Comparison of ENCODE assay signal across 8 cellular contexts in genomic region chr14:105575012-105575700, GRCh38.
A peak's percentile ranks its signal among the peaks of the same experiment; 100 is the strongest.
DNase-seq lines count a peak whose midpoint lies in the region; ATAC-seq lines count a peak whose summit lies in the region.
"Not testable (repeated sequence)": the region's sequence is repeated elsewhere in the genome, so short reads cannot be mapped to it uniquely, and the experiment has no call there.

No MANE protein-coding gene starts in this region.

- DNase-seq in NAMALWA (ENCODE audit: low spot score) = peak; percentile 54
- not testable (repeated sequence) for DNase-seq in activated naive CD8-positive, alpha-beta T cell treated with anti-CD3 and anti-CD28 coated beads, Interleukin-2, amount 50 U/mL, for 24 hours; stimulated activated naive CD8-positive, alpha-beta T cell treated with anti-CD3 and anti-CD28 coated beads, Interleukin-15, Interleukin-2, amounts not matched to agents 100 U/mL and 50 U/mL, for 24 hours

- H3K27ac Mint-ChIP-seq in activated naive CD8-positive, alpha-beta T cell treated with anti-CD3 and anti-CD28 coated beads, Interleukin-2, amount 50 U/mL, for 24 hours = not testable (repeated sequence)

- H3K4me3 Mint-ChIP-seq in activated naive CD8-positive, alpha-beta T cell treated with anti-CD3 and anti-CD28 coated beads, Interleukin-2, amount 50 U/mL, for 24 hours = not testable (repeated sequence)

- peak; percentile 43 for ATAC-seq in GM18508 (IDR thresholded peaks at IDR 0.05; ENCODE audit: insufficient read depth, unreplicated experiment)
- ATAC-seq in GM19351 (IDR thresholded peaks at IDR 0.05; ENCODE audit: unreplicated experiment) = peak; percentile 68
- peak; percentile 50 for ATAC-seq in GM21576 (IDR thresholded peaks at IDR 0.05; ENCODE audit: unreplicated experiment)
- peak; percentile 51 for ATAC-seq in HG02870 (IDR thresholded peaks at IDR 0.05; ENCODE audit: unreplicated experiment)
- ATAC-seq in HG03175 (IDR thresholded peaks at IDR 0.05; ENCODE audit: unreplicated experiment) = peak; percentile 80
- peak; percentile 30 for ATAC-seq in activated naive CD8-positive, alpha-beta T cell treated with anti-CD3 and anti-CD28 coated beads, Interleukin-2, amount 50 U/mL, for 24 hours
- peak; percentile 52 for ATAC-seq in stimulated activated naive CD8-positive, alpha-beta T cell treated with anti-CD3 and anti-CD28 coated beads, Interleukin-15, Interleukin-2, amounts not matched to agents 100 U/mL and 50 U/mL, for 24 hours

- peaks cover 16% of the 10 kb centered on the region for H3K4me1 Mint-ChIP-seq in activated naive CD8-positive, alpha-beta T cell treated with anti-CD3 and anti-CD28 coated beads, Interleukin-2, amount 50 U/mL, for 24 hours

- H3K9me3 Mint-ChIP-seq in activated naive CD8-positive, alpha-beta T cell treated with anti-CD3 and anti-CD28 coated beads, Interleukin-2, amount 50 U/mL, for 24 hours = not testable (repeated sequence)

- not testable (repeated sequence) for H3K36me3 Mint-ChIP-seq in activated naive CD8-positive, alpha-beta T cell treated with anti-CD3 and anti-CD28 coated beads, Interleukin-2, amount 50 U/mL, for 24 hours (ENCODE audit: low read depth)

- not testable (repeated sequence) for H3K27me3 Mint-ChIP-seq in activated naive CD8-positive, alpha-beta T cell treated with anti-CD3 and anti-CD28 coated beads, Interleukin-2, amount 50 U/mL, for 24 hours

Comparison
In these comparisons a context has a peak if more than half of its experiments do, and no peak if none do; other contexts are left out.
1. ATAC-seq: peak in every context shown above with its lines; median percentile 80 in HG03175; 68 in GM19351; 52 in stimulated activated naive CD8-positive, alpha-beta T cell treated with anti-CD3 and anti-CD28 coated beads, Interleukin-15, Interleukin-2, amounts not matched to agents 100 U/mL and 50 U/mL, for 24 hours; 51 in HG02870; 50 in GM21576; 43 in GM18508; 30 in activated naive CD8-positive, alpha-beta T cell treated with anti-CD3 and anti-CD28 coated beads, Interleukin-2, amount 50 U/mL, for 24 hours.